ENCODE assay signal across 25 cellular contexts in genomic region chr10:86359111-86359510, GRCh38. TPM values are rescaled to one million over a fixed set of nuclear protein-coding genes. Genes with fewer than 3 reads are reported as not detected.
"Had no signal": no experiment of that assay in that cellular context is flagged by ENCODE, and none has a peak within 500 bp of the region (broad histone marks: within the 10 kb centered on the region; RNA-seq: fewer than 3 reads in every experiment).

No MANE protein-coding gene starts in this region.

- ATAC-seq: activated CD4-positive, CD25-positive, alpha-beta regulatory T cell treated with anti-CD3 and anti-CD28 coated beads, Interleukin-2, amount 50 U/mL, for 24 hours; activated CD8-positive, alpha-beta T cell treated with anti-CD3 and anti-CD28 coated beads for 36 hours; activated naive CD4-positive, alpha-beta T cell treated with anti-CD3 and anti-CD28 coated beads, Interleukin-2, amount 50 U/mL, for 72 hours; activated naive CD8-positive, alpha-beta T cell treated with anti-CD3 and anti-CD28 coated beads, Interleukin-2, amount 50 U/mL, for 24 hours; activated T-cell treated with anti-CD3 and anti-CD28 coated beads, Interleukin-2, amount 50 U/mL, for 72 hours; K562; PC-3; Right ventricle myocardium inferior had no signal

- H3K9me3 Mint-ChIP-seq: activated CD8-positive, alpha-beta T cell treated with anti-CD3 and anti-CD28 coated beads for 36 hours; activated naive CD4-positive, alpha-beta T cell treated with anti-CD3 and anti-CD28 coated beads, Interleukin-2, amount 50 U/mL, for 72 hours; activated naive CD8-positive, alpha-beta T cell treated with anti-CD3 and anti-CD28 coated beads, Interleukin-2, amount 50 U/mL, for 24 hours; activated T-cell treated with anti-CD3 and anti-CD28 coated beads, Interleukin-2, amount 50 U/mL, for 72 hours had no signal

- H3K36me3 Mint-ChIP-seq: activated naive CD4-positive, alpha-beta T cell treated with anti-CD3 and anti-CD28 coated beads, Interleukin-2, amount 50 U/mL, for 72 hours had no signal

- H3K4me1 ChIP-seq: SJCRH30 had no signal

- H3K27me3 ChIP-seq: SJCRH30 had no signal

- H3K27ac Mint-ChIP-seq: activated CD8-positive, alpha-beta T cell treated with anti-CD3 and anti-CD28 coated beads for 36 hours; activated naive CD4-positive, alpha-beta T cell treated with anti-CD3 and anti-CD28 coated beads, Interleukin-2, amount 50 U/mL, for 72 hours; activated naive CD8-positive, alpha-beta T cell treated with anti-CD3 and anti-CD28 coated beads, Interleukin-2, amount 50 U/mL, for 24 hours; activated T-cell treated with anti-CD3 and anti-CD28 coated beads, Interleukin-2, amount 50 U/mL, for 72 hours; brain had no signal

- H3K4me3 ChIP-seq: K562, SJCRH30 had no signal

- H3K9me2 ChIP-seq: SK-N-SH had no signal

- H3K9ac ChIP-seq: SK-N-SH had no signal

- H3K36me3 ChIP-seq: SJCRH30 had no signal

- FAIRE-seq: astrocyte, K562 had no signal

- H3K9me3 ChIP-seq: SJCRH30, SK-N-SH had no signal

- H3K4me3 Mint-ChIP-seq: activated CD8-positive, alpha-beta T cell treated with anti-CD3 and anti-CD28 coated beads for 36 hours; activated naive CD8-positive, alpha-beta T cell treated with anti-CD3 and anti-CD28 coated beads, Interleukin-2, amount 50 U/mL, for 24 hours; activated T-cell treated with anti-CD3 and anti-CD28 coated beads, Interleukin-2, amount 50 U/mL, for 72 hours; brain had no signal

- H3K27ac ChIP-seq: SJCRH30 had no signal

- H3K4me2 ChIP-seq: SK-N-SH had no signal

- DNase-seq: activated CD4-positive, alpha-beta T cell treated with anti-CD3 and anti-CD28 coated beads for 4 hours; activated CD8-positive, alpha-beta memory T cell treated with anti-CD3 and anti-CD28 coated beads, Interleukin-2, amount 50 U/mL, for 4 hours; activated CD8-positive, alpha-beta T cell treated with anti-CD3 and anti-CD28 coated beads for 36 hours; activated naive CD4-positive, alpha-beta T cell treated with Interleukin-2 at 50 U/mL for 16 hours; activated naive CD8-positive, alpha-beta T cell treated with anti-CD3 and anti-CD28 coated beads, Interleukin-2, amount 50 U/mL, for 24 hours; activated T-cell treated with anti-CD3 and anti-CD28 coated beads, Interleukin-2, amount 50 U/mL, for 72 hours; amniotic stem cell; Karpas-422; MM.1S; NCI-H1105; NCI-H1436 treated with DMSO at 0.1 percent for 48 hours; NCI-H187; NCI-H2081; NCI-H446; PC-3; SJCRH30; SK-N-SH; T-helper 1 cell had no signal

RNA-seq across cellular contexts. Expression of gene GRID1, which starts 7.5 kb away (rescaled TPM):
- total RNA-seq: activated CD8-positive, alpha-beta T cell treated with anti-CD3 and anti-CD28 coated beads for 36 hours; activated naive CD4-positive, alpha-beta T cell treated with anti-CD3 and anti-CD28 coated beads, Interleukin-2, amount 50 U/mL, for 72 hours; activated T-cell treated with anti-CD3 and anti-CD28 coated beads, Interleukin-2, amount 50 U/mL, for 72 hours; PC-3; RPMI7951; SJCRH30 had no signal
